ENCODE assay signal across 26 cellular contexts in genomic region chr11:45219411-45219810, GRCh38.
"Had no signal": no experiment of that assay in that cellular context is flagged by ENCODE, and none has a peak within 500 bp of the region (broad histone marks: within the 10 kb centered on the region; RNA-seq: fewer than 3 reads in every experiment).

No MANE protein-coding gene starts in this region.

- ATAC-seq: effector memory CD8-positive, alpha-beta T cell; esophagus mucosa; gastrocnemius medialis; left cardiac atrium; left lung; left ventricle myocardium superior; lower lobe of right lung had no signal

- H3K4me3 Mint-ChIP-seq: dendritic cell treated with granulocyte-macrophage colony-stimulating factor and Interleukin-4, amounts not matched to agents 40 ng/mL and 50 ng/mL, for 4 days; effector memory CD8-positive, alpha-beta T cell; endodermal cell had no signal

- H3K27me3 ChIP-seq: colonic mucosa, esophagus squamous epithelium, gastrocnemius medialis, heart right ventricle, left lung had no signal

- H3K9me3 Mint-ChIP-seq: dendritic cell treated with granulocyte-macrophage colony-stimulating factor and Interleukin-4, amounts not matched to agents 40 ng/mL and 50 ng/mL, for 4 days; effector memory CD8-positive, alpha-beta T cell; endodermal cell had no signal

- H3K27me3 Mint-ChIP-seq: dendritic cell treated with granulocyte-macrophage colony-stimulating factor and Interleukin-4, amounts not matched to agents 40 ng/mL and 50 ng/mL, for 4 days; effector memory CD8-positive, alpha-beta T cell had no signal

- H3K4me1 ChIP-seq: colonic mucosa, esophagus squamous epithelium, left lung had no signal

- FAIRE-seq: endometrium, islet of Langerhans, keratinocyte had no signal

- H3K27ac Mint-ChIP-seq: dendritic cell treated with granulocyte-macrophage colony-stimulating factor and Interleukin-4, amounts not matched to agents 40 ng/mL and 50 ng/mL, for 4 days; effector memory CD8-positive, alpha-beta T cell; endodermal cell had no signal

- H3K4me3 ChIP-seq: colonic mucosa, esophagus squamous epithelium, gastrocnemius medialis, heart right ventricle, left lung, lower lobe of right lung had no signal

- H3K9me3 ChIP-seq: colonic mucosa, esophagus squamous epithelium, gastrocnemius medialis, heart right ventricle, left lung, lower lobe of right lung had no signal

- H3K36me3 ChIP-seq: colonic mucosa, gastrocnemius medialis had no signal

- H3K27ac ChIP-seq: colonic mucosa, epithelial cell of prostate, esophagus squamous epithelium, gastrocnemius medialis, heart right ventricle, left lung, lower lobe of right lung had no signal

- H3K4me1 Mint-ChIP-seq: endodermal cell had no signal

- DNase-seq: colonic mucosa; cortex of kidney; effector CD8-positive, alpha-beta T cell; effector memory CD8-positive, alpha-beta T cell; endodermal cell; erythroblast; esophagus squamous epithelium; foreskin fibroblast; foreskin melanocyte; gastrocnemius medialis; glutamatergic neuron; head of caudate nucleus; heart right ventricle; hippocampal formation; left cardiac atrium; left ventricle myocardium superior; lower lobe of right lung; mesenchymal stem cell; midbrain had no signal
